Comparison of ENCODE assay signal across 32 cellular contexts in genomic region chr4:105598044-105598443, GRCh38. TPM values are rescaled to one million over a fixed set of nuclear protein-coding genes. Genes with fewer than 3 reads are reported as not detected.
"Had no signal": no experiment of that assay in that cellular context is flagged by ENCODE, and none has a peak within 500 bp of the region (broad histone marks: within the 10 kb centered on the region; RNA-seq: fewer than 3 reads in every experiment).

No MANE protein-coding gene starts in this region.

- H3K4me3 ChIP-seq: coronary artery, esophagus squamous epithelium, heart left ventricle, left ventricle myocardium inferior, lower lobe of right lung, pancreas, stomach, thyroid gland, vagina had no signal

- H3K36me3 Mint-ChIP-seq: naive B cell; natural killer cell treated with Interleukin-12 subunit alpha and Interleukin-12 subunit beta and Interleukin-15 and Interleukin-18, amount 100 ng/mL, for 72 hours; stimulated activated effector memory CD8-positive, alpha-beta T cell treated with anti-CD3 and anti-CD28 coated beads, Interleukin-12 subunit alpha, Interleukin-12 subunit beta, amount 100 ng/mL, for 72 hours had no signal

- H3K36me3 ChIP-seq: esophagus squamous epithelium, heart left ventricle, left ventricle myocardium inferior, lower lobe of right lung, neutrophil, pancreas, stomach, thyroid gland, vagina had no signal

- H3K9me3 Mint-ChIP-seq: naive B cell; natural killer cell treated with Interleukin-12 subunit alpha and Interleukin-12 subunit beta and Interleukin-15 and Interleukin-18, amount 100 ng/mL, for 72 hours; neural crest cell; stimulated activated effector memory CD8-positive, alpha-beta T cell treated with anti-CD3 and anti-CD28 coated beads, Interleukin-12 subunit alpha, Interleukin-12 subunit beta, amount 100 ng/mL, for 72 hours had no signal

- H3K27ac Mint-ChIP-seq: naive B cell; natural killer cell treated with Interleukin-12 subunit alpha and Interleukin-12 subunit beta and Interleukin-15 and Interleukin-18, amount 100 ng/mL, for 72 hours; stimulated activated effector memory CD8-positive, alpha-beta T cell treated with anti-CD3 and anti-CD28 coated beads, Interleukin-12 subunit alpha, Interleukin-12 subunit beta, amount 100 ng/mL, for 72 hours had no signal

- H3K27me3 ChIP-seq: esophagus squamous epithelium, neutrophil, pancreas, stomach, thyroid gland, vagina had no signal

- H3K27ac ChIP-seq: coronary artery, esophagus squamous epithelium, heart left ventricle, left ventricle myocardium inferior, lower lobe of right lung, neutrophil, thyroid gland, vagina had no signal

- FAIRE-seq: endothelial cell of umbilical vein, frontal cortex, islet of Langerhans, pancreas had no signal

- H3K9me3 ChIP-seq: esophagus squamous epithelium, heart left ventricle, left ventricle myocardium inferior, lower lobe of right lung, neutrophil, pancreas, stomach, thyroid gland, vagina had no signal

- H3K4me1 Mint-ChIP-seq: naive B cell; neural crest cell; stimulated activated effector memory CD8-positive, alpha-beta T cell treated with anti-CD3 and anti-CD28 coated beads, Interleukin-12 subunit alpha, Interleukin-12 subunit beta, amount 100 ng/mL, for 72 hours had no signal

- H3K4me1 ChIP-seq: lower lobe of right lung, vagina had no signal

- H3K4me3 Mint-ChIP-seq: naive B cell; natural killer cell treated with Interleukin-12 subunit alpha and Interleukin-12 subunit beta and Interleukin-15 and Interleukin-18, amount 100 ng/mL, for 72 hours; neural crest cell; stimulated activated effector memory CD8-positive, alpha-beta T cell treated with anti-CD3 and anti-CD28 coated beads, Interleukin-12 subunit alpha, Interleukin-12 subunit beta, amount 100 ng/mL, for 72 hours had no signal

- ATAC-seq: left cardiac atrium; natural killer cell treated with Interleukin-12 subunit alpha and Interleukin-12 subunit beta and Interleukin-15 and Interleukin-18, amount 100 ng/mL, for 72 hours; sciatic nerve; stimulated activated effector memory CD8-positive, alpha-beta T cell treated with anti-CD3 and anti-CD28 coated beads, Interleukin-12 subunit alpha, Interleukin-12 subunit beta, amount 100 ng/mL, for 72 hours had no signal

- DNase-seq: dermis blood vessel endothelial cell; effector memory CD4-positive, alpha-beta T cell; esophagus squamous epithelium; heart left ventricle; hippocampal formation; left cardiac atrium; left ventricle myocardium inferior; lower lobe of right lung; naive B cell; pancreas; stimulated activated CD4-positive, alpha-beta T cell treated with anti-CD3 and anti-CD28 coated beads, Interleukin-2, amount 100 ng/mL, for 24 hours; stimulated activated CD4-positive, alpha-beta T cell treated with anti-CD3 and anti-CD28 coated beads, Interleukin-4, amount 100 ng/mL, for 24 hours; stimulated activated naive CD4-positive, alpha-beta T cell treated with Interleukin-2 at 50 U/mL for 16 hours; stomach; thyroid gland had no signal

RNA-seq across cellular contexts. Expression of gene ARHGEF38, which starts 45.6 kb away (rescaled TPM):
- total RNA-seq: chondrocyte; endothelial cell of umbilical vein; glomerular endothelial cell; heart left ventricle; left cardiac atrium; left ventricle myocardium inferior; mesenteric fat pad; natural killer cell treated with Interleukin-12 subunit alpha and Interleukin-12 subunit beta and Interleukin-15 and Interleukin-18, amount 100 ng/mL, for 72 hours; neural crest cell; omental fat pad; posterior vena cava; pulmonary artery endothelial cell; subcutaneous adipose tissue; vagina had no signal
- polyA plus RNA-seq: endothelial cell of umbilical vein, heart left ventricle had no signal
